ENCODE assay signal across 8 cellular contexts in genomic region chr11:120564573-120565301, GRCh38. TPM values are rescaled to one million over a fixed set of nuclear protein-coding genes. Genes with fewer than 3 reads are reported as not detected.
A peak's percentile ranks its signal among the peaks of the same experiment; 100 is the strongest.
DNase-seq lines count a peak whose midpoint lies in the region; ATAC-seq, FAIRE-seq and TF ChIP-seq lines count a peak whose summit lies in the region.

No MANE protein-coding gene starts in this region.

- peaks cover 9% of the 10 kb centered on the region for H3K27me3 Mint-ChIP-seq in brain

- peaks cover 37% of the 10 kb centered on the region for H3K4me1 ChIP-seq in HUES6 (ENCODE audit: control insufficient read depth, insufficient read depth, low read length)

- peak; percentile 73 for ATAC-seq in GM19395 (IDR thresholded peaks at IDR 0.05; ENCODE audit: unreplicated experiment)

- peak overlapping the region; percentile 68 for H3K4me3 ChIP-seq in HUES6 (ENCODE audit: low read depth, low read length)

- H3K36me3 Mint-ChIP-seq in brain = no peaks in the 10 kb centered on the region

- H3K27ac ChIP-seq in HUES6 (ENCODE audit: low read depth, low read length) = no peak overlapping the region

- H3K4me1 Mint-ChIP-seq in brain = peaks cover 69% of the 10 kb centered on the region

- H3K27ac Mint-ChIP-seq in brain = peak overlapping the region; percentile 39 to 97 (median 86)

- peak; percentile 63 for DNase-seq in Daoy (ENCODE audit: low read depth)
- DNase-seq in iPS-NIHi7 (ENCODE audit: extremely low spot score) = peak; percentile 57
- DNase-seq in stimulated activated CD4-positive, alpha-beta T cell treated with anti-CD3 and anti-CD28 coated beads, Interleukin-15, amount 100 ng/mL, for 24 hours = peak; percentile 68
- DNase-seq in Kasumi-1 (lab: John Stamatoyannopoulos, UW) = no peak
- DNase-seq in D721Med (ENCODE audit: insufficient read length, low spot score) = no peak

- peak overlapping the region; percentile 72 to 82 (median 72) for H3K4me3 Mint-ChIP-seq in brain

- H3K9ac ChIP-seq in HUES6 (ENCODE audit: low read length) = peak overlapping the region; percentile 60

- peaks cover 0 to 3% (median 0%) of the 10 kb centered on the region in 5 experiments for H3K9me3 Mint-ChIP-seq in brain

- H3K9me3 ChIP-seq in HUES6 (ENCODE audit: control insufficient read depth, insufficient read depth, low read depth, low read length) = no peaks in the 10 kb centered on the region

- peaks cover 52% of the 10 kb centered on the region for H3K27me3 ChIP-seq in HUES6 (ENCODE audit: control insufficient read depth, insufficient read depth, low read length)

- TF ChIP-seq CTCF in brain (conservative IDR thresholded peaks at IDR 0.05) = peak in 1 of 2 experiments; percentile 9
- no peak for TF ChIP-seq CTCF in D721Med (IDR thresholded peaks at IDR 0.05; ENCODE audit: insufficient read depth, missing control alignments)

- FAIRE-seq in D721Med (lab: Jason Lieb, UNC) = no peak

- H3K36me3 ChIP-seq in HUES6 (ENCODE audit: control insufficient read depth, insufficient read depth, low read length) = no peaks in the 10 kb centered on the region

RNA-seq across cellular contexts. Expression of gene GRIK4, which starts 53.2 kb away (rescaled TPM):
- 0.11 and 0.12 TPM in 2 replicates for total RNA-seq in Daoy (2014; rRNA removed; shearing (Covaris generic))
- 2.4 TPM for polyA plus RNA-seq in brain (ENCODE audit: insufficient read depth, low read depth, low replicate concordance)

Comparison
In these comparisons a context has a peak if more than half of its experiments do, and no peak if none do; other contexts are left out.
1. DNase-seq: peak in Daoy (single experiment), iPS-NIHi7 (single experiment) and stimulated activated CD4-positive, alpha-beta T cell treated with anti-CD3 and anti-CD28 coated beads, Interleukin-15, amount 100 ng/mL, for 24 hours (single experiment); none in Kasumi-1 (0 of 2) and D721Med (single experiment).